15 cellular contexts compared by ENCODE assay signal in the genomic region with DNA sequence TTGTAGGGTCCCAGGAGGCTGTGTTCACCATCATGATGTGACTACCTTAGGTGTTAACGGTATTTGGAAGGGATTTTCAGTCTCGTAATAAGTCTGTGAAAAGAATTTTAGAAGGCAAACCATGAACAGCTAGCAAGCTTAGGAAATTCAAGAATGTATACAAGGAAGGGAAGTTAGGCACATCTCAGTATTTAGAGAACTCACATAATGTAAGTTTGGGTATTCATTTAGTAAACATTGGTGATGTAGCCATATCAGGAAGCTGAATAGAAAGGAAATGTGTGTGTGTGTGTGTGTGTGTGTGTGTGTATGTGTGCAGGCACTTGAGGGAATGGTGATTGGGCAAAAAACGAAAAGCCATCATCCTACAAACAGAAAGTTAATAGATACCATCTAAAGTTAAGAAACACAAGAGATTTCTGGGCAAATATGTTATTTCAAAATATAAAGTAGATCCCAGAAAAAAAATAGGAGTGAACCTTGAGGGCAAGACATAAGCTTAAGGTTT. TPM values are rescaled to one million over a fixed set of nuclear protein-coding genes. Genes with fewer than 3 reads are reported as not detected.
DNase-seq lines count a peak whose midpoint lies in the region; ATAC-seq and TF ChIP-seq lines count a peak whose summit lies in the region.
"Had no signal": no experiment of that assay in that cellular context is flagged by ENCODE, and none has a peak within 500 bp of the region (broad histone marks: within the 10 kb centered on the region; RNA-seq: fewer than 3 reads in every experiment).

No MANE protein-coding gene starts in this region.

- H3K4me3 Mint-ChIP-seq in T-cell (no peak overlapping the region), immature natural killer cell (peak overlapping the region in 1 of 5 donors; percentile 22)

- H3K4me1 ChIP-seq in left lung: no peaks in the 10 kb centered on the region
- H3K4me1 ChIP-seq: Peyer's patch had no signal

- no peak overlapping the region for H3K4me3 ChIP-seq in left lung
- H3K4me3 ChIP-seq: BLaER1 treated with 17β-estradiol and CSF1 and Interleukin-3, amounts not matched to agents 10 nM and 100 nM; Peyer's patch had no signal

- no peaks in the 10 kb centered on the region for H3K27me3 ChIP-seq in left lung
- H3K27me3 ChIP-seq: BLaER1 treated with 17β-estradiol and CSF1 and Interleukin-3, amounts not matched to agents 10 nM and 100 nM; Peyer's patch had no signal

- intact Hi-C loops in left lung (cut with DNase I): no loop called here

- DNase-seq in H4 (ENCODE audit: low spot score) (peak; percentile 27), T-cell (no peak), immature natural killer cell (no peak), left lung (no peak), NCI-H526 treated with DMSO at 0.1 percent for 48 hours (lab: John Stamatoyannopoulos, UW) (no peak), GM10266 (ENCODE audit: extremely low spot score) (no peak)
- peak; percentile 19 for DNase-seq in central memory CD4-positive, alpha-beta T cell
- DNase-seq: CD8-positive, alpha-beta memory T cell; NCI-H1105; NCI-H1694; NCI-H2081 treated with DMSO at 0.1 percent for 48 hours; NCI-H446 treated with DMSO at 0.1 percent for 48 hours; Peyer's patch had no signal

- CTCF ChIA-PET in T-cell (lab: Charles Lee): interaction anchor here in 1 of 2 donors (0.5 to 0.6 kb wide), 2 partner anchors 13 to 79 kb away, joined by 3 to 4 read pairs; no protein-coding TSS in a partner anchor

- no peaks in the 10 kb centered on the region for H3K9me3 ChIP-seq in left lung
- H3K9me3 ChIP-seq: Peyer's patch had no signal

- POLR2A ChIA-PET in T-cell (lab: Charles Lee): interaction anchor here in 1 of 2 donors (0.6 kb wide), 2 partner anchors 120 to 159 kb away, joined by 3 read pairs; no protein-coding TSS in a partner anchor

- no peaks in the 10 kb centered on the region for H3K36me3 ChIP-seq in left lung
- H3K36me3 ChIP-seq: BLaER1 treated with 17β-estradiol and CSF1 and Interleukin-3, amounts not matched to agents 10 nM and 100 nM; Peyer's patch had no signal

- ATAC-seq in T-cell (replicated peaks in 1 of 4): no peak
- ATAC-seq in left lung: no peak
- ATAC-seq: Right ventricle myocardium inferior had no signal

- H3K27ac Mint-ChIP-seq in T-cell (peak overlapping the region; percentile 36 to 62), immature natural killer cell (peak overlapping the region in 5 of 6 donors; percentile 1 to 26 (median 13))

- no peak overlapping the region for H3K27ac ChIP-seq in left lung
- H3K27ac ChIP-seq: BLaER1 treated with 17β-estradiol and CSF1 and Interleukin-3, amounts not matched to agents 10 nM and 100 nM; Peyer's patch had no signal

- H3K36me3 Mint-ChIP-seq in T-cell (no peaks in the 10 kb centered on the region), immature natural killer cell (no peaks in the 10 kb centered on the region)
- H3K36me3 Mint-ChIP-seq: CD8-positive, alpha-beta memory T cell had no signal

- TF ChIP-seq CTCF in left lung (IDR thresholded peaks at IDR 0.05) (no peak), GM10266 (IDR thresholded peaks at IDR 0.05; ENCODE audit: control insufficient read depth, insufficient read depth, low read depth, missing control alignments) (no peak)

- H3K4me1 Mint-ChIP-seq in T-cell: peaks cover 30 to 33% (median 33%) of the 10 kb centered on the region in 3 donors
- H3K4me1 Mint-ChIP-seq in immature natural killer cell: peaks cover 38 to 48% of the 10 kb centered on the region in 2 donors

- H3K27me3 Mint-ChIP-seq in T-cell (no peaks in the 10 kb centered on the region), immature natural killer cell (ENCODE audit: low read depth in 3 of 3) (peaks cover 4 to 11% (median 7%) of the 10 kb centered on the region in 3 donors)

- H3K9me3 Mint-ChIP-seq in T-cell: peaks cover 0 to 5% (median 0%) of the 10 kb centered on the region in 3 donors
- no peaks in the 10 kb centered on the region for H3K9me3 Mint-ChIP-seq in immature natural killer cell

RNA-seq across cellular contexts. Expression of a gene that starts 34.7 kb away (rescaled TPM):
- total RNA-seq in H4 (2014; rRNA removed; shearing (Covaris generic)): 5.4 and 20.4 TPM in 2 replicates
- 10 to 100 TPM; 55.9 to 83.2 (median 63.2) TPM for total RNA-seq in T-cell
- polyA plus RNA-seq in immature natural killer cell: 100 to 1,000 TPM in 1 of 3 donors, 10 to 100 TPM in 2; 65.3 to 117 (median 65.9) TPM
- total RNA-seq in left lung: 10 to 100 TPM; 13.8 to 23.6 TPM

Comparison
In these comparisons a context has a peak if more than half of its experiments do, and no peak if none do; other contexts are left out.
1. DNase-seq: peak in H4 (single experiment) and central memory CD4-positive, alpha-beta T cell (single experiment); none in T-cell (0 of 34), immature natural killer cell (0 of 3), left lung (0 of 2), NCI-H526 treated with DMSO at 0.1 percent for 48 hours (single experiment) and GM10266 (single experiment).